ENCODE assay signal across 21 cellular contexts in the genomic region with DNA sequence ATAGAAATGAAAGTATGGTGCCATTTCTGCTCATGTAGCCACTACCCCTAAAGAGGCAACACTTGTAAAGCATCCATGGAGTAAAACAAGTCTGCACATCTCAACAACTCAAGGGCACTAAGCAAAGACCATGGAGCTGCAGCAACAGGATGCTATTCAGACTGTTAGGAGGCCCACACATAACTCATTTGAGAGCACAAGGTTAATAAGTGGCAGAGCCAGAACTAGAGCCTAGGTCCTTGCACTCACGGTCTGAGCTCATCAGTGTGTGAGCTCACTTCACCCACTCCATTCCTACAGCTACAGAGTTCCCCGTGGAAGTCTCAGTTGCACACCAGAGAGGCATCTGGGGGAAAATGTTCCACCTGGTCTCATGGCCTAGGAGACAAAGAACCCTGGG. TPM values are rescaled to one million over a fixed set of nuclear protein-coding genes. Genes with fewer than 3 reads are reported as not detected.
A peak's percentile ranks its signal among the peaks of the same experiment; 100 is the strongest.
DNase-seq lines count a peak whose midpoint lies in the region; ATAC-seq and TF ChIP-seq lines count a peak whose summit lies in the region.
"Had no signal": no experiment of that assay in that cellular context is flagged by ENCODE, and none has a peak within 500 bp of the region (broad histone marks: within the 10 kb centered on the region; RNA-seq: fewer than 3 reads in every experiment).

No MANE protein-coding gene starts in this region.

- no peak overlapping the region for H3K4me3 ChIP-seq in mesenchymal stem cell (ENCODE audit: insufficient read depth in 1 of 2, low read depth in 1 of 2, low read length in 2 of 2)
- H3K4me3 ChIP-seq: colonic mucosa, hepatocyte, PC-9, prostate gland, SJSA1 had no signal

- no peak for DNase-seq in mesenchymal stem cell
- no peak for DNase-seq in MV-4-11 (lab: John Stamatoyannopoulos, UW)
- no peak for DNase-seq in NOMO-1 (lab: John Stamatoyannopoulos, UW; ENCODE audit: unreplicated experiment in 2 of 2)
- DNase-seq in MCF 10A (ENCODE audit: unreplicated experiment) = no peak
- DNase-seq: BE2C, Calu3, colonic mucosa, HCEC 1CT, islet precursor cell, NCI-H1417 treated with DMSO at 0.1 percent for 48 hours, PC-9, T-helper 9 cell had no signal

- CTCF ChIA-PET in MCF 10A (lab: Yijun Ruan, JAX) = interaction anchor here (0.9 to 1.3 kb wide), 4 partner anchors 196 to 1431 kb away, joined by 3 to 4 read pairs (median 4); no protein-coding TSS in a partner anchor

- 88% methylated on average over 2 of the region's 2 CpGs for WGBS in mesenchymal stem cell

- peaks cover 4% of the 10 kb centered on the region for H3K4me1 Mint-ChIP-seq in MCF 10A (ENCODE audit: insufficient read depth, unreplicated experiment)

- no peak overlapping the region for H2BK12ac ChIP-seq in mesenchymal stem cell (ENCODE audit: low read length in 2 of 2)

- intact Hi-C loops in MCF 10A (cut with micrococcal nuclease) = no loop called here

- no peaks in the 10 kb centered on the region for H3K36me3 ChIP-seq in mesenchymal stem cell (ENCODE audit: control insufficient read depth in 1 of 2, insufficient read depth in 2 of 2, low read depth in 1 of 2, low read length in 2 of 2)
- H3K36me3 ChIP-seq: BE2C, colonic mucosa, prostate gland, SJSA1 had no signal

- H3K27me3 Mint-ChIP-seq in MCF 10A (ENCODE audit: insufficient read depth, unreplicated experiment) = no peaks in the 10 kb centered on the region
- H3K27me3 Mint-ChIP-seq: activated T-helper 17 cell treated with anti-CD3 and anti-CD28 coated beads, Interleukin-2, amount 50 U/mL, for 72 hours had no signal

- no peak overlapping the region for H2BK120ac ChIP-seq in mesenchymal stem cell (ENCODE audit: low read depth, low read length)

- no peak overlapping the region for H4K8ac ChIP-seq in mesenchymal stem cell (ENCODE audit: low read length)

- ATAC-seq in GM19395 (IDR thresholded peaks at IDR 0.05; ENCODE audit: unreplicated experiment) = peak; percentile 40
- ATAC-seq in HG02763 (IDR thresholded peaks at IDR 0.05; ENCODE audit: unreplicated experiment) = peak; percentile 36
- ATAC-seq in HG03432 (IDR thresholded peaks at IDR 0.05; ENCODE audit: unreplicated experiment) = peak; percentile 21
- ATAC-seq: activated T-helper 17 cell treated with anti-CD3 and anti-CD28 coated beads, Interleukin-2, amount 50 U/mL, for 72 hours had no signal

- no peak overlapping the region for H2AFZ ChIP-seq in mesenchymal stem cell (ENCODE audit: low read depth, low read length)
- H2AFZ ChIP-seq: hepatocyte, PC-9 had no signal

- H3K36me3 Mint-ChIP-seq in MCF 10A (ENCODE audit: insufficient read depth, unreplicated experiment) = no peaks in the 10 kb centered on the region
- H3K36me3 Mint-ChIP-seq: brain, mesothelial cell of epicardium had no signal

- H2AK5ac ChIP-seq in mesenchymal stem cell (ENCODE audit: low read length, severe bottlenecking) = no peak overlapping the region

- H3K9ac ChIP-seq in mesenchymal stem cell (ENCODE audit: low read length) = no peak overlapping the region

- H3K27me3 ChIP-seq in mesenchymal stem cell (ENCODE audit: control insufficient read depth in 1 of 2, insufficient read depth in 1 of 2, low read length in 2 of 2) = peaks cover 0 to 5% of the 10 kb centered on the region in 2 experiments
- H3K27me3 ChIP-seq: colonic mucosa, hepatocyte, SJSA1 had no signal

- H3K4me3 Mint-ChIP-seq in MCF 10A (ENCODE audit: unreplicated experiment) = no peak overlapping the region
- H3K4me3 Mint-ChIP-seq: brain, mesothelial cell of epicardium had no signal

- H2BK5ac ChIP-seq in mesenchymal stem cell (ENCODE audit: low read depth, low read length, poor library complexity, severe bottlenecking) = no peak overlapping the region

- POLR2A ChIA-PET in MCF 10A (lab: Yijun Ruan, JAX) = interaction anchor here (0.6 to 0.7 kb wide), 2 partner anchors 11 to 590 kb away, joined by 3 read pairs; no protein-coding TSS in a partner anchor

- H3K14ac ChIP-seq in mesenchymal stem cell (ENCODE audit: low read length in 2 of 2) = no peak overlapping the region

- H3K9me3 ChIP-seq in mesenchymal stem cell (ENCODE audit: control insufficient read depth, low read length) = no peaks in the 10 kb centered on the region
- H3K9me3 ChIP-seq: BE2C, colonic mucosa, prostate gland, SJSA1 had no signal

- peak overlapping the region; percentile 41 for H3K27ac ChIP-seq in mesenchymal stem cell (ENCODE audit: low read length, poor library complexity, severe bottlenecking)
- H3K27ac ChIP-seq: colonic mucosa, hepatocyte, PC-9, prostate gland, SJSA1 had no signal

- H3K79me1 ChIP-seq in mesenchymal stem cell (replicated peaks; ENCODE audit: low read length, poor library complexity, severe bottlenecking) = no peaks in the 10 kb centered on the region

- no peak overlapping the region for H2BK15ac ChIP-seq in mesenchymal stem cell (ENCODE audit: low read depth, poor library complexity, severe bottlenecking)

- no peaks in the 10 kb centered on the region for H3K9me3 Mint-ChIP-seq in MCF 10A (ENCODE audit: unreplicated experiment)
- H3K9me3 Mint-ChIP-seq: activated T-helper 17 cell treated with anti-CD3 and anti-CD28 coated beads, Interleukin-2, amount 50 U/mL, for 72 hours; brain; mesothelial cell of epicardium had no signal

- no peak overlapping the region for H3K23ac ChIP-seq in mesenchymal stem cell (ENCODE audit: low read length in 2 of 2)

- no peak for TF ChIP-seq CTCF in MCF 10A (IDR thresholded peaks at IDR 0.05; ENCODE audit: unreplicated experiment)

- no peak overlapping the region for H3K27ac Mint-ChIP-seq in MCF 10A (ENCODE audit: low read depth, unreplicated experiment)
- H3K27ac Mint-ChIP-seq: activated T-helper 17 cell treated with anti-CD3 and anti-CD28 coated beads, Interleukin-2, amount 50 U/mL, for 72 hours; brain; mesothelial cell of epicardium had no signal

- no peak overlapping the region for H3K4ac ChIP-seq in mesenchymal stem cell (ENCODE audit: low read depth in 1 of 2, low read length in 2 of 2)

- no TSS peak for BruUV-seq in MCF 10A (replicated peaks; lab: Mats Ljungman, UMichigan)

- peaks cover 35% of the 10 kb centered on the region for H3K4me1 ChIP-seq in mesenchymal stem cell (ENCODE audit: control insufficient read depth, insufficient read depth, low read depth, low read length)
- H3K4me1 ChIP-seq: BE2C, colonic mucosa, prostate gland had no signal

- H3K18ac ChIP-seq in mesenchymal stem cell (ENCODE audit: low read depth in 1 of 2, low read length in 2 of 2) = no peak overlapping the region

- H3K4me2 ChIP-seq in mesenchymal stem cell (ENCODE audit: low read length, poor library complexity, severe bottlenecking) = no peak overlapping the region
- H3K4me2 ChIP-seq: hepatocyte, PC-9 had no signal

- no peak overlapping the region for H4K91ac ChIP-seq in mesenchymal stem cell (ENCODE audit: low read length)

RNA-seq across cellular contexts. Expression of gene TTC32, which starts 35.0 kb away (rescaled TPM):
- polyA plus RNA-seq in mesenchymal stem cell (2013, experiment 1 of 2) = 5.0 TPM
- polyA plus RNA-seq in mesenchymal stem cell (2013, experiment 2 of 2) = 6.9 TPM
- 14.1 and 18.2 TPM in 2 replicates for total RNA-seq in MCF 10A (2022)
